8 cellular contexts compared by ENCODE assay signal in genomic region chr11:61293869-61294716, GRCh38. TPM values are rescaled to one million over a fixed set of nuclear protein-coding genes. Genes with fewer than 3 reads are reported as not detected.
DNase-seq lines count a peak whose midpoint lies in the region; ATAC-seq and TF ChIP-seq lines count a peak whose summit lies in the region.

No MANE protein-coding gene starts in this region.

- H3K4me1 ChIP-seq in body of pancreas = peaks cover 25% of the 10 kb centered on the region

- H3K4me3 ChIP-seq in body of pancreas = no peak overlapping the region

- intact Hi-C loops in CD4-positive, alpha-beta T cell (cut with DNase I, micrococcal nuclease) = no loop called here
- intact Hi-C loops in body of pancreas (cut with DNase I) = no loop called here

- H3K27ac ChIP-seq in CD4-positive, alpha-beta T cell (ENCODE audit: low read depth, low read length) = no peak overlapping the region
- peak overlapping the region in 1 of 4 donors; percentile 17 for H3K27ac ChIP-seq in body of pancreas

- H3K27me3 Mint-ChIP-seq in CD4-positive, alpha-beta T cell = peaks cover 24% of the 10 kb centered on the region

- peaks cover 19% of the 10 kb centered on the region for H3K36me3 Mint-ChIP-seq in CD4-positive, alpha-beta T cell (ENCODE audit: low read depth)

- no peak overlapping the region for H3K27ac Mint-ChIP-seq in CD4-positive, alpha-beta T cell

- CTCF ChIA-PET in CD4-positive, alpha-beta T cell (lab: Charles Lee) = interaction anchor here (0.6 to 1.1 kb wide), 2 partner anchors 37 to 528 kb away, joined by 3 to 5 read pairs; no protein-coding TSS in a partner anchor
- CTCF ChIA-PET in HEK293T (lab: Yijun Ruan, JAX) = no interaction called here

- DNase-seq in CD4-positive, alpha-beta T cell = no peak
- DNase-seq in RPMI7951 (ENCODE audit: low read depth) (peak; percentile 50), body of pancreas (peak; percentile 33 to 63 (median 52)), islet precursor cell (peak; percentile 69), HEK293T (ENCODE audit: extremely low spot score) (no peak)
- peak; percentile 18 to 52 for DNase-seq in stimulated activated CD4-positive, alpha-beta T cell treated with anti-CD3 and anti-CD28 coated beads, Interleukin-1b, Interleukin-23, amount 100 ng/mL, for 4 hours (ENCODE audit: low read depth in 2 of 2)

- H3K9me3 ChIP-seq in CD4-positive, alpha-beta T cell (ENCODE audit: control insufficient read depth, low read length) = no peaks in the 10 kb centered on the region
- no peaks in the 10 kb centered on the region for H3K9me3 ChIP-seq in body of pancreas

- POLR2A ChIA-PET in CD4-positive, alpha-beta T cell (lab: Charles Lee) = interaction anchor here (1.7 kb wide), 1 partner anchor 42 kb away, joined by 6 read pairs; no protein-coding TSS in a partner anchor
- POLR2A ChIA-PET in HEK293T (lab: Yijun Ruan, JAX) = interaction anchor here (0.6 to 1.3 kb wide), 2 partner anchors 12 to 23 kb away, joined by 3 to 4 read pairs; no protein-coding TSS in a partner anchor

- peaks cover 18% of the 10 kb centered on the region for H3K27me3 ChIP-seq in CD4-positive, alpha-beta T cell (ENCODE audit: control insufficient read depth, insufficient read depth, low read length)
- peaks cover 0 to 5% of the 10 kb centered on the region in 2 donors for H3K27me3 ChIP-seq in body of pancreas

- H3K36me3 ChIP-seq in body of pancreas (replicated peaks in 1 of 2; ENCODE audit: insufficient read depth in 1 of 2, low read depth in 2 of 2) = no peaks in the 10 kb centered on the region

- WGBS in body of pancreas, 2 donors = 3 to 4% methylated on average over 20 to 57 of the region's 60 CpGs

- no peaks in the 10 kb centered on the region for H3K9me3 Mint-ChIP-seq in CD4-positive, alpha-beta T cell

- no peak for TF ChIP-seq CTCF in CD4-positive, alpha-beta T cell (IDR thresholded peaks at IDR 0.05)
- TF ChIP-seq CTCF in body of pancreas (IDR thresholded peaks at IDR 0.05) = no peak

- peak; percentile 13 for ATAC-seq in CD4-positive, alpha-beta T cell (ENCODE audit: poor library complexity)
- ATAC-seq in GM19043 (IDR thresholded peaks at IDR 0.05; ENCODE audit: low read depth, unreplicated experiment) (peak; percentile 23), HG03378 (IDR thresholded peaks at IDR 0.05; ENCODE audit: unreplicated experiment) (peak; percentile 28), body of pancreas (peak; percentile 47)

- TF ChIP-seq POLR2A in body of pancreas (IDR thresholded peaks at IDR 0.05) = no peak

- H3K4me3 Mint-ChIP-seq in CD4-positive, alpha-beta T cell = peak overlapping the region; percentile 79

- peaks cover 35% of the 10 kb centered on the region for H3K4me1 Mint-ChIP-seq in CD4-positive, alpha-beta T cell (ENCODE audit: low read depth)

TF ChIP-seq in HEK293T, 16 proteins besides CTCF, POLR2A, EP300 and RAD21:
- TF ChIP-seq FOXA1 (IDR thresholded peaks at IDR 0.05) = no peak
- no peak for TF ChIP-seq TARDBP (IDR thresholded peaks at IDR 0.05)
- no peak for TF ChIP-seq PKNOX1 (IDR thresholded peaks at IDR 0.05)
- TF ChIP-seq SUZ12 (IDR thresholded peaks at IDR 0.05) = no peak
- no peak for TF ChIP-seq BHLHE40 (IDR thresholded peaks at IDR 0.05; ENCODE audit: borderline replicate concordance)
- TF ChIP-seq FOXK2 (IDR thresholded peaks at IDR 0.05) = no peak
- TF ChIP-seq CTBP1 (IDR thresholded peaks at IDR 0.05; ENCODE audit: borderline replicate concordance) = no peak
- TF ChIP-seq L3MBTL2 (conservative IDR thresholded peaks at IDR 0.05) = no peak
- TF ChIP-seq SP1 (IDR thresholded peaks at IDR 0.05) = no peak
- no peak for TF ChIP-seq ARNT (IDR thresholded peaks at IDR 0.05)
- TF ChIP-seq ELF4 (IDR thresholded peaks at IDR 0.05) = no peak
- TF ChIP-seq NFRKB (IDR thresholded peaks at IDR 0.05) = no peak
- no peak for TF ChIP-seq HDGF (IDR thresholded peaks at IDR 0.05; ENCODE audit: borderline replicate concordance)
- TF ChIP-seq LEF1 (IDR thresholded peaks at IDR 0.05; ENCODE audit: borderline replicate concordance) = no peak
- no peak for TF ChIP-seq ZNF384 (IDR thresholded peaks at IDR 0.05)

RNA-seq across cellular contexts. Expression of gene VWCE, which starts 1.0 kb away (rescaled TPM):
- total RNA-seq in CD4-positive, alpha-beta T cell = 1 to 10 TPM in 1 of 2 experiments, under 1 TPM in 1; 0.64 to 1.0 TPM
- under 0.01 TPM in 1 of 2 replicates, not detected in the other for total RNA-seq in RPMI7951 (2014; rRNA removed; shearing (Covaris generic))
- 1 to 10 TPM in 1 of 2 donors, not detected in 1; 4.3 TPM for total RNA-seq in body of pancreas

RNA-seq across cellular contexts. Expression of gene DDB1, which starts 38.8 kb away (rescaled TPM):
- 100 to 1,000 TPM; 140 to 147 TPM for total RNA-seq in CD4-positive, alpha-beta T cell
- total RNA-seq in RPMI7951 (2014; rRNA removed; shearing (Covaris generic)) = 141 and 157 TPM in 2 replicates
- total RNA-seq in body of pancreas = 10 to 100 TPM; 70.6 to 91.0 TPM

RNA-seq across cellular contexts. Expression of gene TKFC, which starts 38.9 kb away (rescaled TPM):
- total RNA-seq in CD4-positive, alpha-beta T cell = 10 to 100 TPM; 21.8 to 26.3 TPM
- 12.2 and 16.1 TPM in 2 replicates for total RNA-seq in RPMI7951 (2014; rRNA removed; shearing (Covaris generic))
- 10 to 100 TPM; 27.5 to 38.6 TPM for total RNA-seq in body of pancreas

RNA-seq across cellular contexts. Expression of gene PGA5, which starts 53.1 kb away (rescaled TPM):
- total RNA-seq in CD4-positive, alpha-beta T cell = not detected
- not detected in 2 replicates for total RNA-seq in RPMI7951 (2014; rRNA removed; shearing (Covaris generic))
- 10 to 100 TPM in 1 of 2 donors, not detected in 1; 10.9 TPM for total RNA-seq in body of pancreas

Comparison
In these comparisons a context has a peak if more than half of its experiments do, and no peak if none do; other contexts are left out.
1. DNase-seq: peak in RPMI7951 (single experiment), body of pancreas (4 of 4), islet precursor cell (single experiment) and stimulated activated CD4-positive, alpha-beta T cell treated with anti-CD3 and anti-CD28 coated beads, Interleukin-1b, Interleukin-23, amount 100 ng/mL, for 4 hours (2 of 2); none in CD4-positive, alpha-beta T cell (0 of 10) and HEK293T (single experiment).
2. Peak in every context shown above with its lines, with median percentiles within 50 percentile points of each other: ATAC-seq.